Comparison of ENCODE assay signal across 23 cellular contexts in the genomic region with DNA sequence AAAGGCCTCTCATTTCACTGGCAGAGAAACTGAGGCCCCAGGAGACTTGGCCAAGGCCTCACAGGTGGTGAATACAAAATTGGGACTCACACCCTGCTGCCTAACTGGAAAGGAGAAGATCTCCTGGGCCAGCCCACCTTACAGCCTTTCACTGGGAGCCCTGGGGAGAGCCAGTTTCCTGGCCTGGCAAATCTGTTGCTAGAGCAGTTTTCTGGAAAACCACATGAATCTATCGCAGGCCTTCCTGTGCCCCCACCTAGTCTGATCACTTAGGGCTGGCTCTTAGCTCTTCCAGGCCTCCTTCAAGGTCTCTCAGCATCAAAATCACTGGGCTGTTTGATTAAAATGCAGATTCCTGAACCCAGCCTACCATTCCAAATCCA. TPM values are rescaled to one million over a fixed set of nuclear protein-coding genes. Genes with fewer than 3 reads are reported as not detected.
DNase-seq lines count a peak whose midpoint lies in the region; ATAC-seq and TF ChIP-seq lines count a peak whose summit lies in the region.
"Had no signal": no experiment of that assay in that cellular context is flagged by ENCODE, and none has a peak within 500 bp of the region (broad histone marks: within the 10 kb centered on the region; RNA-seq: fewer than 3 reads in every experiment).

No MANE protein-coding gene starts in this region.

- H3K27ac Mint-ChIP-seq in activated T-helper 1 cell treated with anti-CD3 and anti-CD28 coated beads, Interleukin-12 subunit alpha, Interleukin-12 subunit beta, Interleukin-2, Interleukin-4 antibody, amounts not matched to agents 30 ng/mL and 10 ng/mL and 1 ng/mL, durations not matched to agents 14 hours and 24 hours and 36 hours: peak overlapping the region; percentile 90
- peak overlapping the region in 5 of 6 donors; percentile 96 to 100 (median 98) for H3K27ac Mint-ChIP-seq in naive B cell
- H3K27ac Mint-ChIP-seq in naive thymus-derived CD4-positive, alpha-beta T cell: peak overlapping the region in 3 of 9 donors; percentile 16 to 88 (median 82)
- H3K27ac Mint-ChIP-seq: T-cell had no signal

- whole genome bisulfite sequencing in right cardiac atrium: 89% methylated on average over 1 of the region's 1 CpG

- TF ChIP-seq CTCF in right atrium auricular region (IDR thresholded peaks at IDR 0.05): no peak

- peaks cover 8% of the 10 kb centered on the region for H3K9me3 Mint-ChIP-seq in activated T-helper 1 cell treated with anti-CD3 and anti-CD28 coated beads, Interleukin-12 subunit alpha, Interleukin-12 subunit beta, Interleukin-2, Interleukin-4 antibody, amounts not matched to agents 30 ng/mL and 10 ng/mL and 1 ng/mL, durations not matched to agents 14 hours and 24 hours and 36 hours
- H3K9me3 Mint-ChIP-seq in naive B cell: peaks cover 1 to 7% (median 4%) of the 10 kb centered on the region in 7 donors
- peaks cover 0 to 4% (median 3%) of the 10 kb centered on the region in 11 donors for H3K9me3 Mint-ChIP-seq in naive thymus-derived CD4-positive, alpha-beta T cell

- intact Hi-C loops in right cardiac atrium (cut with DNase I): no loop called here
- intact Hi-C loops in activated T-helper 1 cell treated with anti-CD3 and anti-CD28 coated beads, Interleukin-12 subunit alpha, Interleukin-12 subunit beta, Interleukin-2, Interleukin-4 antibody, amounts not matched to agents 30 ng/mL and 10 ng/mL and 1 ng/mL, durations not matched to agents 14 hours and 24 hours and 36 hours (cut with micrococcal nuclease): loop anchor here (5.0 kb wide), 1 partner anchor 164 kb away; a partner anchor contains a TSS
- intact Hi-C loops in naive thymus-derived CD4-positive, alpha-beta T cell (cut with micrococcal nuclease): loop anchor here (2.0 to 5.0 kb wide), 3 partner anchors 14 to 824 kb away; a partner anchor contains a TSS

- H3K9me3 ChIP-seq in right atrium auricular region (no peaks in the 10 kb centered on the region), right cardiac atrium (ENCODE audit: control insufficient read depth, low read length) (no peaks in the 10 kb centered on the region)
- no peaks in the 10 kb centered on the region for H3K9me3 ChIP-seq in naive thymus-derived CD4-positive, alpha-beta T cell (ENCODE audit: control insufficient read depth in 2 of 3, low read length in 3 of 3)
- H3K9me3 ChIP-seq: colonic mucosa, HAP-1, neutrophil, sigmoid colon had no signal

- no peaks in the 10 kb centered on the region for H3K27me3 ChIP-seq in right atrium auricular region
- no peaks in the 10 kb centered on the region for H3K27me3 ChIP-seq in right cardiac atrium (ENCODE audit: control insufficient read depth, insufficient read depth)
- H3K27me3 ChIP-seq in naive thymus-derived CD4-positive, alpha-beta T cell (ENCODE audit: control insufficient read depth in 2 of 2, insufficient read depth in 2 of 2, low read length in 2 of 2): no peaks in the 10 kb centered on the region
- H3K27me3 ChIP-seq: colonic mucosa, foreskin keratinocyte, neutrophil, sigmoid colon had no signal

- CTCF ChIA-PET in naive thymus-derived CD4-positive, alpha-beta T cell (lab: Charles Lee): no interaction called here

- DNase-seq in right atrium auricular region (ENCODE audit: low spot score): no peak
- no peak for DNase-seq in right cardiac atrium
- no peak for DNase-seq in activated T-helper 1 cell treated with anti-CD3 and anti-CD28 coated beads, Interleukin-12 subunit alpha, Interleukin-12 subunit beta, Interleukin-2, Interleukin-4 antibody, amounts not matched to agents 30 ng/mL and 10 ng/mL and 1 ng/mL, durations not matched to agents 14 hours and 24 hours and 36 hours (ENCODE audit: low spot score)
- DNase-seq in naive B cell: no peak
- DNase-seq in COLO829 (ENCODE audit: low spot score): no peak
- no peak for DNase-seq in naive thymus-derived CD4-positive, alpha-beta T cell
- no peak for DNase-seq in NCI-H226
- DNase-seq: activated CD8-positive, alpha-beta memory T cell treated with anti-CD3 and anti-CD28 coated beads for 24 hours; Calu3; colonic mucosa; foreskin keratinocyte; hypothalamus; KBM-7; NCI-H1048; NCI-H2081 treated with DMSO at 0.1 percent for 48 hours; NCI-H510A treated with DMSO at 0.1 percent for 48 hours; SHP77; sigmoid colon; stimulated activated CD4-positive, alpha-beta T cell treated with anti-CD3 and anti-CD28 coated beads, Interleukin-1b, Interleukin-23, amount 100 ng/mL, for 48 hours; T-cell had no signal

- H3K36me3 Mint-ChIP-seq in activated T-helper 1 cell treated with anti-CD3 and anti-CD28 coated beads, Interleukin-12 subunit alpha, Interleukin-12 subunit beta, Interleukin-2, Interleukin-4 antibody, amounts not matched to agents 30 ng/mL and 10 ng/mL and 1 ng/mL, durations not matched to agents 14 hours and 24 hours and 36 hours (ENCODE audit: low read depth): peaks cover 2% of the 10 kb centered on the region
- H3K36me3 Mint-ChIP-seq in naive B cell: peaks cover 5 to 7% of the 10 kb centered on the region in 2 donors
- peaks cover 0 to 1% (median 0%) of the 10 kb centered on the region in 5 donors for H3K36me3 Mint-ChIP-seq in naive thymus-derived CD4-positive, alpha-beta T cell

- no peak overlapping the region for H3K4me3 ChIP-seq in right atrium auricular region
- H3K4me3 ChIP-seq in right cardiac atrium (ENCODE audit: low read length): no peak overlapping the region
- no peak overlapping the region for H3K4me3 ChIP-seq in naive thymus-derived CD4-positive, alpha-beta T cell (ENCODE audit: low read length)
- H3K4me3 ChIP-seq: colonic mucosa, HAP-1, sigmoid colon had no signal

- peak overlapping the region; percentile 37 to 72 for H3K27ac ChIP-seq in right atrium auricular region
- H3K27ac ChIP-seq in right cardiac atrium (ENCODE audit: low read length): no peak overlapping the region
- no peak overlapping the region for H3K27ac ChIP-seq in naive thymus-derived CD4-positive, alpha-beta T cell (ENCODE audit: low read depth, low read length)
- H3K27ac ChIP-seq: colonic mucosa, foreskin keratinocyte, neutrophil, VCaP had no signal

- H3K4me1 Mint-ChIP-seq in activated T-helper 1 cell treated with anti-CD3 and anti-CD28 coated beads, Interleukin-12 subunit alpha, Interleukin-12 subunit beta, Interleukin-2, Interleukin-4 antibody, amounts not matched to agents 30 ng/mL and 10 ng/mL and 1 ng/mL, durations not matched to agents 14 hours and 24 hours and 36 hours (ENCODE audit: low read depth): peaks cover 27% of the 10 kb centered on the region
- H3K4me1 Mint-ChIP-seq in naive B cell: peaks cover 8 to 25% (median 20%) of the 10 kb centered on the region in 3 donors
- peaks cover 0 to 25% (median 16%) of the 10 kb centered on the region in 7 donors for H3K4me1 Mint-ChIP-seq in naive thymus-derived CD4-positive, alpha-beta T cell

- H3K4me1 ChIP-seq in right atrium auricular region (peaks cover 0 to 6% of the 10 kb centered on the region in 2 donors), right cardiac atrium (ENCODE audit: control insufficient read depth, insufficient read depth, low read length) (no peaks in the 10 kb centered on the region)
- H3K4me1 ChIP-seq in naive thymus-derived CD4-positive, alpha-beta T cell (ENCODE audit: control insufficient read depth in 2 of 2, insufficient read depth in 2 of 2, low read length in 2 of 2): peaks cover 12 to 15% of the 10 kb centered on the region in 2 donors
- H3K4me1 ChIP-seq: colonic mucosa, foreskin keratinocyte, HAP-1, sigmoid colon had no signal

- POLR2A ChIA-PET in naive thymus-derived CD4-positive, alpha-beta T cell (lab: Charles Lee): interaction anchor here (1.0 to 2.2 kb wide), 2 partner anchors 9 to 15 kb away, joined by 5 to 13 read pairs; no protein-coding TSS in a partner anchor

- H3K4me3 Mint-ChIP-seq in activated T-helper 1 cell treated with anti-CD3 and anti-CD28 coated beads, Interleukin-12 subunit alpha, Interleukin-12 subunit beta, Interleukin-2, Interleukin-4 antibody, amounts not matched to agents 30 ng/mL and 10 ng/mL and 1 ng/mL, durations not matched to agents 14 hours and 24 hours and 36 hours: no peak overlapping the region
- H3K4me3 Mint-ChIP-seq in naive B cell: no peak overlapping the region
- peak overlapping the region in 1 of 10 donors; percentile 49 for H3K4me3 Mint-ChIP-seq in naive thymus-derived CD4-positive, alpha-beta T cell
- H3K4me3 Mint-ChIP-seq: T-cell had no signal

- ATAC-seq in right cardiac atrium (no peak), naive B cell (ENCODE audit: low read depth in 2 of 2) (no peak)
- no peak for ATAC-seq in naive thymus-derived CD4-positive, alpha-beta T cell
- ATAC-seq: foreskin keratinocyte, T-cell had no signal

- H3K27me3 Mint-ChIP-seq in activated T-helper 1 cell treated with anti-CD3 and anti-CD28 coated beads, Interleukin-12 subunit alpha, Interleukin-12 subunit beta, Interleukin-2, Interleukin-4 antibody, amounts not matched to agents 30 ng/mL and 10 ng/mL and 1 ng/mL, durations not matched to agents 14 hours and 24 hours and 36 hours (ENCODE audit: insufficient read depth): no peaks in the 10 kb centered on the region
- H3K27me3 Mint-ChIP-seq in naive B cell: no peaks in the 10 kb centered on the region
- H3K27me3 Mint-ChIP-seq in naive thymus-derived CD4-positive, alpha-beta T cell: no peaks in the 10 kb centered on the region
- H3K27me3 Mint-ChIP-seq: T-cell had no signal

- no peaks in the 10 kb centered on the region for H3K36me3 ChIP-seq in right atrium auricular region
- H3K36me3 ChIP-seq in naive thymus-derived CD4-positive, alpha-beta T cell (ENCODE audit: control insufficient read depth in 2 of 3, insufficient read depth in 3 of 3, low read length in 3 of 3): no peaks in the 10 kb centered on the region
- H3K36me3 ChIP-seq: colonic mucosa, HAP-1, neutrophil, sigmoid colon had no signal

RNA-seq across cellular contexts. Expression of a gene that starts 51.9 kb away (rescaled TPM):
- 10 to 100 TPM; 42.0 to 51.1 TPM for total RNA-seq in right atrium auricular region
- total RNA-seq in right cardiac atrium: 10 to 100 TPM; 43.5 to 61.2 (median 51.5) TPM
- polyA plus RNA-seq in right cardiac atrium: 22.0 TPM
- 24.9 and 26.5 TPM in 2 replicates for total RNA-seq in activated T-helper 1 cell treated with anti-CD3 and anti-CD28 coated beads, Interleukin-12 subunit alpha, Interleukin-12 subunit beta, Interleukin-2, Interleukin-4 antibody, amounts not matched to agents 30 ng/mL and 10 ng/mL and 1 ng/mL, durations not matched to agents 14 hours and 24 hours and 36 hours
- 1 to 10 TPM; 1.7 to 4.6 (median 3.2) TPM for polyA plus RNA-seq in naive B cell (ENCODE audit: low read depth in 6 of 6)
- total RNA-seq in naive thymus-derived CD4-positive, alpha-beta T cell: 10 to 100 TPM; 30.2 to 45.2 (median 34.6) TPM
- polyA plus RNA-seq in naive thymus-derived CD4-positive, alpha-beta T cell: 1 to 10 TPM; 3.5 to 3.8 TPM

Comparison
In these comparisons a context has a peak if more than half of its experiments do, and no peak if none do; other contexts are left out.
1. H3K27ac ChIP-seq: peak in right atrium auricular region (2 of 2); none in right cardiac atrium (single experiment) and naive thymus-derived CD4-positive, alpha-beta T cell (single experiment).
2. intact Hi-C loops: an anchor here in activated T-helper 1 cell treated with anti-CD3 and anti-CD28 coated beads, Interleukin-12 subunit alpha, Interleukin-12 subunit beta, Interleukin-2, Interleukin-4 antibody, amounts not matched to agents 30 ng/mL and 10 ng/mL and 1 ng/mL, durations not matched to agents 14 hours and 24 hours and 36 hours (5.0 kb wide) and naive thymus-derived CD4-positive, alpha-beta T cell (2.0 to 5.0 kb wide); none called in right cardiac atrium.